ENCODE assay signal across 20 cellular contexts in genomic region chr9:124688238-124688904, GRCh38.
"Had no signal": no experiment of that assay in that cellular context is flagged by ENCODE, and none has a peak within 500 bp of the region (broad histone marks: within the 10 kb centered on the region; RNA-seq: fewer than 3 reads in every experiment).

No MANE protein-coding gene starts in this region.

- H3K9me3 ChIP-seq: left ventricle myocardium inferior, lower lobe of right lung, psoas muscle, spleen, tibial artery, upper lobe of left lung, uterus had no signal

- FAIRE-seq: endothelial cell of umbilical vein, kidney had no signal

- H3K36me3 ChIP-seq: left ventricle myocardium inferior, lower lobe of right lung, spleen, tibial artery, upper lobe of left lung, uterus had no signal

- H3K4me3 ChIP-seq: left ventricle myocardium inferior, lower lobe of right lung, psoas muscle, spleen, tibial artery, upper lobe of left lung, uterus had no signal

- H3K27me3 ChIP-seq: foreskin keratinocyte, spleen, tibial artery, upper lobe of left lung, uterus had no signal

- ATAC-seq: foreskin keratinocyte; left cardiac atrium; lower lobe of right lung; psoas muscle; sciatic nerve; stimulated activated memory B cell treated with anti-CD40 and anti-IgM and Interleukin-4, amounts not matched to agents 10 μg/mL and 1 μg/mL and 100 μg/mL, for 72 hours had no signal

- H3K4me1 ChIP-seq: foreskin keratinocyte, lower lobe of right lung, psoas muscle, tibial artery, upper lobe of left lung, uterus had no signal

- DNase-seq: dermis blood vessel endothelial cell; endodermal cell; erythroblast; foreskin keratinocyte; kidney; left cardiac atrium; left ventricle myocardium inferior; lower lobe of right lung; nephron progenitor cell; psoas muscle; spleen; stimulated activated CD4-positive, alpha-beta T cell treated with anti-CD3 and anti-CD28 coated beads, Interleukin-15, amount 100 ng/mL, for 24 hours; stimulated activated CD4-positive, alpha-beta T cell treated with anti-CD3 and anti-CD28 coated beads, Interleukin-1b, Interleukin-23, amount 100 ng/mL, for 48 hours; stimulated activated CD4-positive, alpha-beta T cell treated with anti-CD3 and anti-CD28 coated beads, Interleukin-4, amount 100 ng/mL, for 24 hours; tibial artery; upper lobe of left lung; uterus had no signal

- H3K27ac ChIP-seq: foreskin keratinocyte, left ventricle myocardium inferior, lower lobe of right lung, psoas muscle, spleen, tibial artery, upper lobe of left lung, uterus had no signal
